In the genomic region with DNA sequence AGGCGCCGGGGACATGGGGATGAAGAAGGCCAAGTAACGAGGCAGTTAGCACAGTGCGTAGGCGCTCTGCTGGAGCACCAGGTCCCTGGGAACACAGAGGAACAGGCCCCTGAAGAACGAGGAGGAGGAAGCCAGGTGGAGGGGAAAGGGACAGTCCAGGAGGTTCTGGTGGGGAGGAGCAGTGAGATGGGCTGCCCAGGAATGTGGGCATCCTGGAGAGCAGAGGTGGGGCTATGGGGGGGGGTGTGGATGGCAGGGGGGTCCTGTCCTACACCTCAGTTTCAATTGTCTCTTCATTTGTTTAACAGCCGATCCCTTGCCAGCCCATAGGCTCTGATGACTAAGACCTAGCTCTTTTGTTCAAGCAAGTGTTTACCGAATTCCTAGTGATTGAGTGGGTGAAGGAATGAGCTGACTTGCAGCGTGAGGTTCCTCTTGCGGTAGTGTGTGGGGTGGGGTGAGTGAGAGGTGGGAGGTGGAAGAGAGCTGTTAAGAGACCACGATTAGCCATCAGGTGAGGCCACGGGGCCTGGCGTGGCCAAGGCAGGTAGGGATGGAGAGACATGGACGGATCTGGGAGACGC, we compare ENCODE assay signal across 8 cellular contexts. TPM values are rescaled to one million over a fixed set of nuclear protein-coding genes. Genes with fewer than 3 reads are reported as not detected.
DNase-seq lines count a peak whose midpoint lies in the region; ATAC-seq and FAIRE-seq lines count a peak whose summit lies in the region.

No MANE protein-coding gene starts in this region.

- peaks cover 38% of the 10 kb centered on the region for H3K36me3 Mint-ChIP-seq in CD4-positive, CD25-positive, alpha-beta regulatory T cell

- no peak overlapping the region for H3K4me3 ChIP-seq in CD4-positive, CD25-positive, alpha-beta regulatory T cell (ENCODE audit: low read depth, low read length)

- peaks cover 71% of the 10 kb centered on the region for H3K36me3 ChIP-seq in CD4-positive, CD25-positive, alpha-beta regulatory T cell (ENCODE audit: control insufficient read depth, insufficient read depth, low read length)

- no peaks in the 10 kb centered on the region for H3K27me3 ChIP-seq in CD4-positive, CD25-positive, alpha-beta regulatory T cell (ENCODE audit: control insufficient read depth, insufficient read depth, low read length)

- peak overlapping the region; percentile 19 to 72 (median 50) for H3K4me3 Mint-ChIP-seq in CD4-positive, CD25-positive, alpha-beta regulatory T cell

- H3K27me3 Mint-ChIP-seq in CD4-positive, CD25-positive, alpha-beta regulatory T cell: no peaks in the 10 kb centered on the region

- peaks cover 32% of the 10 kb centered on the region for H3K4me1 ChIP-seq in CD4-positive, CD25-positive, alpha-beta regulatory T cell (ENCODE audit: control insufficient read depth, insufficient read depth, low read length, poor library complexity, severe bottlenecking)

- no peak overlapping the region for H3K27ac ChIP-seq in CD4-positive, CD25-positive, alpha-beta regulatory T cell (ENCODE audit: insufficient read depth, low read length, poor library complexity, severe bottlenecking)

- peak overlapping the region; percentile 85 to 96 (median 92) for H3K27ac Mint-ChIP-seq in CD4-positive, CD25-positive, alpha-beta regulatory T cell

- ATAC-seq in CD4-positive, CD25-positive, alpha-beta regulatory T cell (ENCODE audit: low read depth in 2 of 2): no peak
- ATAC-seq in HG03175 (IDR thresholded peaks at IDR 0.05; ENCODE audit: unreplicated experiment): no peak

- H3K9me3 ChIP-seq in CD4-positive, CD25-positive, alpha-beta regulatory T cell (ENCODE audit: control insufficient read depth in 2 of 2, low read length in 2 of 2): no peaks in the 10 kb centered on the region

- H3K9me3 Mint-ChIP-seq in CD4-positive, CD25-positive, alpha-beta regulatory T cell: peaks cover 0 to 2% (median 0%) of the 10 kb centered on the region in 7 donors

- DNase-seq in CD4-positive, CD25-positive, alpha-beta regulatory T cell: no peak
- DNase-seq in RCC 7860 (ENCODE audit: low spot score) (peak; percentile 95), epidermal melanocyte (ENCODE audit: insufficient read length, low spot score) (peak; percentile 48), non-pigmented ciliary epithelial cell (ENCODE audit: low read depth) (peak; percentile 89), HuH-7 (ENCODE audit: low spot score) (no peak), NCI-H446 (lab: John Stamatoyannopoulos, UW) (no peak)
- no peak for DNase-seq in stimulated activated naive CD4-positive, alpha-beta T cell treated with Interleukin-2 at 50 U/mL for 16 hours (lab: John Stamatoyannopoulos, UW)

- peaks cover 0 to 65% (median 21%) of the 10 kb centered on the region in 4 donors for H3K4me1 Mint-ChIP-seq in CD4-positive, CD25-positive, alpha-beta regulatory T cell

- no peak for FAIRE-seq in RCC 7860 (lab: Jason Lieb, UNC)

RNA-seq across cellular contexts. Expression of gene PHYHD1, which starts 8.4 kb away (rescaled TPM):
- 0.52 TPM for total RNA-seq in CD4-positive, CD25-positive, alpha-beta regulatory T cell
- under 1 TPM in 2 of 4 donors, not detected in 2; 0.40 to 0.60 TPM for polyA plus RNA-seq in CD4-positive, CD25-positive, alpha-beta regulatory T cell

RNA-seq across cellular contexts. Expression of gene LRRC8A, which starts 30.4 kb away (rescaled TPM):
- 39.7 TPM for total RNA-seq in CD4-positive, CD25-positive, alpha-beta regulatory T cell
- polyA plus RNA-seq in CD4-positive, CD25-positive, alpha-beta regulatory T cell: 10 to 100 TPM; 29.3 to 35.0 (median 31.3) TPM

RNA-seq across cellular contexts. Expression of gene KYAT1, which starts 30.6 kb away (rescaled TPM):
- 8.2 TPM for total RNA-seq in CD4-positive, CD25-positive, alpha-beta regulatory T cell
- polyA plus RNA-seq in CD4-positive, CD25-positive, alpha-beta regulatory T cell: 10 to 100 TPM; 11.3 to 15.7 (median 11.6) TPM

RNA-seq across cellular contexts. Expression of gene DOLK, which starts 35.0 kb away (rescaled TPM):
- 6.1 TPM for total RNA-seq in CD4-positive, CD25-positive, alpha-beta regulatory T cell
- polyA plus RNA-seq in CD4-positive, CD25-positive, alpha-beta regulatory T cell: 10 to 100 TPM in 2 of 4 donors, 1 to 10 TPM in 2; 7.6 to 12.3 (median 9.7) TPM

RNA-seq across cellular contexts. Expression of gene NUP188, which starts 35.1 kb away (rescaled TPM):
- 74.3 TPM for total RNA-seq in CD4-positive, CD25-positive, alpha-beta regulatory T cell
- 10 to 100 TPM; 20.8 to 23.4 (median 21.8) TPM for polyA plus RNA-seq in CD4-positive, CD25-positive, alpha-beta regulatory T cell

Comparison
In these comparisons a context has a peak if more than half of its experiments do, and no peak if none do; other contexts are left out.
1. DNase-seq: peak in RCC 7860 (single experiment), epidermal melanocyte (single experiment) and non-pigmented ciliary epithelial cell (single experiment); none in CD4-positive, CD25-positive, alpha-beta regulatory T cell (0 of 3), HuH-7 (single experiment), stimulated activated naive CD4-positive, alpha-beta T cell treated with Interleukin-2 at 50 U/mL for 16 hours (single experiment) and NCI-H446 (0 of 2).